In the genomic region with DNA sequence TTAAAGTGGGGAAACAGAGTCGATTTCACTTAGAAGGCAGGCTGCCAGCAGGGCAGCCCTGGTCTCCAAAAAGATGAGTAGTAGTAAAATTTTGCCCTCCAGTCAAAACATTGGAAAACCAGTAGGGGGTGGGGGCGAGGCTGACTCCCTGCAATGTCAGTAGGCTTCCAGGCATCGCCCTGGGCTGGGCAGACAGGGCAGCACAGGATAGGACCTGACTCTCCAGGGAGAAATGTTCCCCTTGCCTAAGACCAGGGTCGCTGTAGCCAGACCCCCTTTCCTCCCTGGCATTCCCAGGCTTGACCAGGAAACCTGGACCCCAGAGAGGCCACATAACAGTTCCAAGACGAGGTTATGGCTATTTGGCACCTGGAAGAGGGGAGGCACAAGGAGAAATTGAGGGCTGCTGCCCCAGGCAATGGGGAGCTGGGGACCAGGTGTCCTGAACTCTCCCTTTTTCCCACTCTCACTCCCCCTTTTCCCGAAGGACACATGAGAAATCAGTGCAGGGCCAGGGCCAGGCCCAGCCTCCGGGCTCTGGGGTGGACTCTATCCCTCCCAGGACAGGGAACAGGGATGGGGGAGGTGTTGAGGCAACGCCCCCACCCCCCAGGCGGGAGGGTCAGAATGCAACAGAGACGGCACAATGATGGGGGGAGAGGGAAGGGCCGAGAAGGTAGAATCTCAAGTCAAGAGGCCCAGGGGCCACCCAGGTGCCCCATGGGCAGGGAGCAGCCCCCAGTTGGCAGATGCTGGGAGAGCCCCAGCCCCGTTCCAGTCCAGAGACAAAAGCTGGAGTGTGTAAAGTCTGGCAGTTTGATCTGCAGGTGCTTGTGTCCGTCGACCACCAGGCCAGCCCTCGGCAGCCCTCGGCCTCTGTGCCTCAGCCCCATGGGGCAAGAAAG, we compare ENCODE assay signal across 16 cellular contexts. TPM values are rescaled to one million over a fixed set of nuclear protein-coding genes. Genes with fewer than 3 reads are reported as not detected.
DNase-seq lines count a peak whose midpoint lies in the region; ATAC-seq, FAIRE-seq and TF ChIP-seq lines count a peak whose summit lies in the region.
"Had no signal": no experiment of that assay in that cellular context is flagged by ENCODE, and none has a peak within 500 bp of the region (broad histone marks: within the 10 kb centered on the region; RNA-seq: fewer than 3 reads in every experiment).

No MANE protein-coding gene starts in this region.

- peaks cover 6 to 7% of the 10 kb centered on the region in 2 donors for H3K27me3 Mint-ChIP-seq in T-cell

- H2AK5ac ChIP-seq in neuronal stem cell (ENCODE audit: low read depth, low read length): no peak overlapping the region

- intact Hi-C loops in K562 (cut with micrococcal nuclease): no loop called here

- TF ChIP-seq CTCF in BE2C (IDR thresholded peaks at IDR 0.05; ENCODE audit: low read depth, low read length): peak; percentile 17; the same call in 1 of the 2 replicates
- no peak for TF ChIP-seq CTCF in K562 (IDR thresholded peaks at IDR 0.05 in 2 of 3, conservative IDR thresholded peaks at IDR 0.05 in 1 of 3; ENCODE audit: insufficient read depth in 2 of 3, low read depth in 1 of 3, low read length in 3 of 3)

- peaks cover 6% of the 10 kb centered on the region for H4K20me1 ChIP-seq in K562 (replicated peaks; ENCODE audit: control insufficient read depth, insufficient read depth, low read length)

- H3K9me1 ChIP-seq in K562 (ENCODE audit: control insufficient read depth, insufficient read depth, low read length): peaks cover under 1% of the 10 kb centered on the region

- H3K9me3 ChIP-seq in BE2C (no peaks in the 10 kb centered on the region), K562 (replicated peaks; ENCODE audit: control insufficient read depth, insufficient read depth, low read depth, low read length) (no peaks in the 10 kb centered on the region), neuronal stem cell (replicated peaks in 1 of 2; ENCODE audit: control insufficient read depth in 2 of 2, insufficient read depth in 1 of 2, low read depth in 1 of 2, low read length in 2 of 2) (peaks cover 0 to 2% of the 10 kb centered on the region in 2 donors)
- H3K9me3 ChIP-seq: colonic mucosa, stomach had no signal

- H3K36me3 ChIP-seq in BE2C (peaks cover 51% of the 10 kb centered on the region), H7 (replicated peaks; ENCODE audit: control insufficient read depth, insufficient read depth, low read length) (peaks cover 3% of the 10 kb centered on the region), K562 (ENCODE audit: control insufficient read depth, insufficient read depth, low read length) (peaks cover 51% of the 10 kb centered on the region; the same call in 2 of the 3 replicates), neuronal stem cell (replicated peaks in 1 of 2; ENCODE audit: control insufficient read depth in 2 of 2, insufficient read depth in 2 of 2, low read length in 2 of 2) (peaks cover 27 to 58% of the 10 kb centered on the region in 2 donors)

- no peak overlapping the region for H3K4me2 ChIP-seq in K562 (ENCODE audit: insufficient read depth, low read length)
- H3K4me2 ChIP-seq in neuronal stem cell (ENCODE audit: insufficient read depth, low read length, poor library complexity, severe bottlenecking): no peak overlapping the region

- H3K27me3 ChIP-seq in BE2C (peaks cover 3% of the 10 kb centered on the region; the same call in 1 of the 2 replicates), H7 (ENCODE audit: control insufficient read depth, insufficient read depth, low read length) (peaks cover 2% of the 10 kb centered on the region; the same call in 1 of the 2 replicates), K562 (ENCODE audit: control insufficient read depth in 2 of 2, insufficient read depth in 2 of 2, low read length in 2 of 2) (no peaks in the 10 kb centered on the region), neuronal stem cell (ENCODE audit: control insufficient read depth in 3 of 3, insufficient read depth in 3 of 3, low read depth in 1 of 3, low read length in 3 of 3) (no peaks in the 10 kb centered on the region)

- peaks cover 22% of the 10 kb centered on the region for H3K4me1 ChIP-seq in BE2C
- H3K4me1 ChIP-seq in K562 (replicated peaks in 1 of 2; ENCODE audit: control insufficient read depth in 2 of 2, insufficient read depth in 2 of 2, low read length in 2 of 2): peaks cover 0 to 35% of the 10 kb centered on the region in 2 experiments; a peak in 3 of 5 replicates
- H3K4me1 ChIP-seq in neuronal stem cell (ENCODE audit: control insufficient read depth in 2 of 2, insufficient read depth in 1 of 2, low read depth in 1 of 2, low read length in 2 of 2): peaks cover 6 to 7% of the 10 kb centered on the region in 2 donors

- CTCF ChIA-PET in K562 (lab: Yijun Ruan, JAX; ENCODE audit: low intra/inter-chr PET ratio): no interaction called here
- CTCF ChIA-PET in T-cell (lab: Charles Lee): no interaction called here

- in situ Hi-C loops in K562 (cut with MboI): no loop called here

- no peak for TF ChIP-seq POLR2A in K562 (conservative IDR thresholded peaks at IDR 0.05)

- no peak for TF ChIP-seq EP300 in K562 (IDR thresholded peaks at IDR 0.05; ENCODE audit: low read length)

- H3K4me3 ChIP-seq in BE2C (ENCODE audit: low read depth, low read length) (no peak overlapping the region), H7 (ENCODE audit: insufficient read depth, low read depth, low read length) (no peak overlapping the region), K562 (no peak overlapping the region), neuronal stem cell (ENCODE audit: low read length in 2 of 2) (no peak overlapping the region)
- H3K4me3 ChIP-seq: colonic mucosa, stomach had no signal

- H3K18ac ChIP-seq in neuronal stem cell (ENCODE audit: low read length): no peak overlapping the region

- no peak overlapping the region for H3K9ac ChIP-seq in K562 (ENCODE audit: insufficient read depth in 1 of 2, low read depth in 2 of 2, low read length in 2 of 2)
- no peak overlapping the region for H3K9ac ChIP-seq in neuronal stem cell (ENCODE audit: low read depth, low read length, poor library complexity)

- TF ChIP-seq RAD21 in K562 (CRISPR knock-in tag; conservative IDR thresholded peaks at IDR 0.05 in 1 of 2, IDR thresholded peaks at IDR 0.05 in 1 of 2): no peak

- H3K4ac ChIP-seq in neuronal stem cell (ENCODE audit: low read length): no peak overlapping the region

- H2BK15ac ChIP-seq in neuronal stem cell (ENCODE audit: low read length): no peak overlapping the region

- H3K27ac Mint-ChIP-seq in T-cell: no peak overlapping the region
- H3K27ac Mint-ChIP-seq: activated CD8-positive, alpha-beta T cell treated with anti-CD3 and anti-CD28 coated beads for 36 hours had no signal

- DNase-seq in BE2C: peak; percentile 61
- DNase-seq in H7: peak; percentile 82
- no peak for DNase-seq in K562 (ENCODE audit: extremely low read depth in 1 of 4, low spot score in 3 of 4)
- DNase-seq in neuronal stem cell (ENCODE audit: low spot score): no peak
- no peak for DNase-seq in activated CD8-positive, alpha-beta memory T cell treated with anti-CD3 and anti-CD28 coated beads, Interleukin-2, amount 50 U/mL, for 4 hours
- no peak for DNase-seq in T-cell
- DNase-seq in DMS153 (lab: John Stamatoyannopoulos, UW): no peak
- DNase-seq: activated CD8-positive, alpha-beta T cell treated with anti-CD3 and anti-CD28 coated beads for 36 hours; CD8-positive, alpha-beta memory T cell; colonic mucosa; kidney; NCI-H1092; NCI-H2227 treated with DMSO at 0.1 percent for 48 hours; stomach had no signal

- H3K4me1 Mint-ChIP-seq in T-cell: peaks cover 24 to 38% (median 33%) of the 10 kb centered on the region in 3 donors

- H3K79me1 ChIP-seq in neuronal stem cell (ENCODE audit: low read depth, low read length): peaks cover 2% of the 10 kb centered on the region

- H3K23ac ChIP-seq in neuronal stem cell (ENCODE audit: low read depth, low read length, poor library complexity): no peak overlapping the region

- H3K79me2 ChIP-seq in K562 (ENCODE audit: control insufficient read depth, insufficient read depth, low read length): no peaks in the 10 kb centered on the region

- peaks cover 30% of the 10 kb centered on the region for H3K36me3 Mint-ChIP-seq in T-cell

- no peak overlapping the region for H4K91ac ChIP-seq in neuronal stem cell (ENCODE audit: low read depth, low read length, poor library complexity)

- no peak overlapping the region for H2BK12ac ChIP-seq in neuronal stem cell (ENCODE audit: low read length)

- peak overlapping the region; percentile 14 for H2BK5ac ChIP-seq in neuronal stem cell (ENCODE audit: low read length)

- no peak overlapping the region for H3K4me3 Mint-ChIP-seq in T-cell
- H3K4me3 Mint-ChIP-seq: activated CD8-positive, alpha-beta T cell treated with anti-CD3 and anti-CD28 coated beads for 36 hours; CD8-positive, alpha-beta memory T cell had no signal

- no peaks in the 10 kb centered on the region for H3K9me3 Mint-ChIP-seq in T-cell
- H3K9me3 Mint-ChIP-seq: activated CD8-positive, alpha-beta T cell treated with anti-CD3 and anti-CD28 coated beads for 36 hours; CD8-positive, alpha-beta memory T cell had no signal

- H3K14ac ChIP-seq in neuronal stem cell (ENCODE audit: low read length): no peak overlapping the region

- WGBS in K562 (ENCODE audit: insufficient coverage, low coverage, missing lambda C conversion rate): 82% methylated on average over 9 of the region's 16 CpGs
- WGBS in neuronal stem cell (ENCODE audit: extremely low coverage in 2 of 2, insufficient read length in 2 of 2, insufficient replicate concordance in 1 of 2), 2 donors: no CpG with 5 or more reads among the region's 16 CpGs

- ATAC-seq in K562 (no peak), HG02884 (IDR thresholded peaks at IDR 0.05; ENCODE audit: unreplicated experiment) (no peak), T-cell (replicated peaks in 1 of 4) (no peak)
- ATAC-seq: activated CD8-positive, alpha-beta T cell treated with anti-CD3 and anti-CD28 coated beads for 36 hours had no signal

- H3K27ac ChIP-seq in K562 (ENCODE audit: extremely low read depth, low read depth, low read length) (no peak overlapping the region), neuronal stem cell (replicated peaks; ENCODE audit: low read length) (no peak overlapping the region)
- H3K27ac ChIP-seq: colonic mucosa had no signal

- no peak overlapping the region for H2AFZ ChIP-seq in K562 (ENCODE audit: low read depth, low read length)
- no peak overlapping the region for H2AFZ ChIP-seq in neuronal stem cell (ENCODE audit: low read length)

- FAIRE-seq in K562 (lab: Jason Lieb, UNC): no peak
- FAIRE-seq: GM18507, kidney had no signal

- BruUV-seq in K562 (replicated peaks; lab: Mats Ljungman, UMichigan): TSS peak; percentile 61

- no peak overlapping the region for H2BK120ac ChIP-seq in neuronal stem cell (ENCODE audit: low read depth, low read length)

- H4K8ac ChIP-seq in neuronal stem cell (ENCODE audit: low read depth, low read length): no peak overlapping the region

- POLR2A ChIA-PET in K562 (lab: Yijun Ruan, JAX): interaction anchor here (0.8 kb wide), 1 partner anchor 60 kb away, joined by 3 read pairs; no protein-coding TSS in a partner anchor
- POLR2A ChIA-PET in T-cell (lab: Charles Lee): no interaction called here

RNA-seq across cellular contexts. Expression of gene SAMD14, which starts 4.5 kb away (rescaled TPM):
- polyA plus RNA-seq in BE2C (2012; ENCODE audit: insufficient read depth, insufficient read length, low read depth): 4.1 TPM
- 7.8 and 8.2 TPM in 2 replicates for total RNA-seq in H7 (2014; rRNA removed; shearing (Covaris generic))
- 0.18 and 1.0 TPM in 2 replicates for total RNA-seq in K562 (2011; cell fraction: chromatin; rRNA removed; ENCODE audit: low replicate concordance)
- total RNA-seq in K562 (2011; cell fraction: nucleolus; rRNA removed): 0.50 TPM in 1 of 2 replicates, not detected in the other
- total RNA-seq in K562 (2011; cell fraction: nucleoplasm; rRNA removed): not detected in 2 replicates
- not detected in 2 replicates for total RNA-seq in K562 (2014; rRNA removed)
- not detected in 2 replicates for total RNA-seq in K562 (2014; rRNA removed; fragmentation: Illumina TruSeq; extraction: Trizol)
- total RNA-seq in K562 (2015; rRNA removed; fragmentation: Illumina TruSeq; extraction: Trizol): not detected in 2 replicates
- 0.07 TPM in 1 of 2 replicates, not detected in the other for total RNA-seq in K562 (2021)
- polyA plus RNA-seq in K562 (2011; rRNA removed): 0.14 TPM in 1 of 2 replicates, not detected in the other
- polyA plus RNA-seq in K562 (2011; cell fraction: cytosol; rRNA removed): 0.01 and 0.10 TPM in 2 replicates
- 0.15 and 0.24 TPM in 2 replicates for polyA plus RNA-seq in K562 (2011; cell fraction: nucleus; rRNA removed)
- polyA plus RNA-seq in K562 (2012): 0.07 and 0.22 TPM in 2 replicates
- polyA plus RNA-seq in K562 (2014; fragmentation: Illumina TruSeq; extraction: Trizol): 0.04 TPM in 1 of 2 replicates, not detected in the other
- polyA plus RNA-seq in K562 (2014; fragmentation: Nextera tagmentation; extraction: Ambion mirVana): not detected
- 0.11 TPM in 1 of 2 replicates, not detected in the other for polyA plus RNA-seq in K562 (2014; rRNA removed)
- polyA minus RNA-seq in K562 (2011; rRNA and poly(A)+ RNA removed): 0.15 TPM in 1 of 2 replicates, not detected in the other
- polyA minus RNA-seq in K562 (2011; cell fraction: cytosol; rRNA and poly(A)+ RNA removed): not detected in 2 replicates
- polyA minus RNA-seq in K562 (2011; cell fraction: nucleus; rRNA and poly(A)+ RNA removed): not detected in 2 replicates
- polyA plus RNA-seq in neuronal stem cell (2013, experiment 1 of 2): 31.6 TPM
- 33.4 TPM for polyA plus RNA-seq in neuronal stem cell (2013, experiment 2 of 2)
- under 1 TPM; 0.23 to 0.70 (median 0.35) TPM for total RNA-seq in T-cell
- polyA plus RNA-seq: CD8-positive, alpha-beta memory T cell had no signal

RNA-seq across cellular contexts. Expression of gene PPP1R9B, which starts 16.0 kb away (rescaled TPM):
- polyA plus RNA-seq in BE2C (2012; ENCODE audit: insufficient read depth, insufficient read length, low read depth): 190 TPM
- 15.0 and 21.1 TPM in 2 replicates for total RNA-seq in H7 (2014; rRNA removed; shearing (Covaris generic))
- 29.7 and 49.5 TPM in 2 replicates for total RNA-seq in K562 (2011; cell fraction: chromatin; rRNA removed; ENCODE audit: low replicate concordance)
- 27.6 and 29.7 TPM in 2 replicates for total RNA-seq in K562 (2011; cell fraction: nucleolus; rRNA removed)
- 29.0 and 30.6 TPM in 2 replicates for total RNA-seq in K562 (2011; cell fraction: nucleoplasm; rRNA removed)
- 45.5 and 52.9 TPM in 2 replicates for total RNA-seq in K562 (2014; rRNA removed)
- 9.9 and 14.5 TPM in 2 replicates for total RNA-seq in K562 (2014; rRNA removed; fragmentation: Illumina TruSeq; extraction: Trizol)
- 28.6 and 29.0 TPM in 2 replicates for total RNA-seq in K562 (2015; rRNA removed; fragmentation: Illumina TruSeq; extraction: Trizol)
- total RNA-seq in K562 (2021): 56.6 and 63.5 TPM in 2 replicates
- polyA plus RNA-seq in K562 (2011; rRNA removed): 11.6 and 12.7 TPM in 2 replicates
- polyA plus RNA-seq in K562 (2011; cell fraction: cytosol; rRNA removed): 11.9 and 15.6 TPM in 2 replicates
- polyA plus RNA-seq in K562 (2011; cell fraction: nucleus; rRNA removed): 50.9 and 52.5 TPM in 2 replicates
- 27.4 and 32.9 TPM in 2 replicates for polyA plus RNA-seq in K562 (2012)
- 24.7 and 25.5 TPM in 2 replicates for polyA plus RNA-seq in K562 (2014; fragmentation: Illumina TruSeq; extraction: Trizol)
- polyA plus RNA-seq in K562 (2014; fragmentation: Nextera tagmentation; extraction: Ambion mirVana): under 1 TPM; 0.10 to 0.13 TPM
- polyA plus RNA-seq in K562 (2014; rRNA removed): 34.2 and 35.7 TPM in 2 replicates
- polyA minus RNA-seq in K562 (2011; rRNA and poly(A)+ RNA removed): 18.9 and 21.8 TPM in 2 replicates
- polyA minus RNA-seq in K562 (2011; cell fraction: cytosol; rRNA and poly(A)+ RNA removed): 17.7 and 18.7 TPM in 2 replicates
- polyA minus RNA-seq in K562 (2011; cell fraction: nucleus; rRNA and poly(A)+ RNA removed): 12.4 and 25.9 TPM in 2 replicates
- 19.8 TPM for polyA plus RNA-seq in neuronal stem cell (2013, experiment 1 of 2)
- 19.4 TPM for polyA plus RNA-seq in neuronal stem cell (2013, experiment 2 of 2)
- total RNA-seq in T-cell: 10 to 100 TPM; 69.5 to 95.9 (median 91.3) TPM

RNA-seq across cellular contexts. Expression of gene SGCA, which starts 31.3 kb away (rescaled TPM):
- 0.65 TPM for polyA plus RNA-seq in BE2C (2012; ENCODE audit: insufficient read depth, insufficient read length, low read depth)
- total RNA-seq in H7 (2014; rRNA removed; shearing (Covaris generic)): 0.52 and 1.1 TPM in 2 replicates
- total RNA-seq in K562 (2011; cell fraction: chromatin; rRNA removed; ENCODE audit: low replicate concordance): not detected in 2 replicates
- not detected in 2 replicates for total RNA-seq in K562 (2011; cell fraction: nucleolus; rRNA removed)
- total RNA-seq in K562 (2011; cell fraction: nucleoplasm; rRNA removed): not detected in 2 replicates
- total RNA-seq in K562 (2014; rRNA removed): not detected in 2 replicates
- not detected in 2 replicates for total RNA-seq in K562 (2014; rRNA removed; fragmentation: Illumina TruSeq; extraction: Trizol)
- total RNA-seq in K562 (2015; rRNA removed; fragmentation: Illumina TruSeq; extraction: Trizol): not detected in 2 replicates
- not detected in 2 replicates for total RNA-seq in K562 (2021)
- polyA plus RNA-seq in K562 (2011; rRNA removed): not detected in 2 replicates
- not detected in 2 replicates for polyA plus RNA-seq in K562 (2011; cell fraction: cytosol; rRNA removed)
- not detected in 2 replicates for polyA plus RNA-seq in K562 (2011; cell fraction: nucleus; rRNA removed)
- polyA plus RNA-seq in K562 (2012): not detected in 2 replicates
- not detected in 2 replicates for polyA plus RNA-seq in K562 (2014; fragmentation: Illumina TruSeq; extraction: Trizol)
- not detected for polyA plus RNA-seq in K562 (2014; fragmentation: Nextera tagmentation; extraction: Ambion mirVana)
- polyA plus RNA-seq in K562 (2014; rRNA removed): not detected in 2 replicates
- not detected in 2 replicates for polyA minus RNA-seq in K562 (2011; rRNA and poly(A)+ RNA removed)
- not detected in 2 replicates for polyA minus RNA-seq in K562 (2011; cell fraction: cytosol; rRNA and poly(A)+ RNA removed)
- polyA minus RNA-seq in K562 (2011; cell fraction: nucleus; rRNA and poly(A)+ RNA removed): not detected in 2 replicates
- polyA plus RNA-seq in neuronal stem cell (2013, experiment 1 of 2): 0.57 TPM
- 0.35 TPM for polyA plus RNA-seq in neuronal stem cell (2013, experiment 2 of 2)
- total RNA-seq in T-cell: under 1 TPM in 1 of 5 donors, not detected in 4; 0.33 TPM
- polyA plus RNA-seq: CD8-positive, alpha-beta memory T cell had no signal

RNA-seq across cellular contexts. Expression of gene PDK2, which starts 39.3 kb away (rescaled TPM):
- polyA plus RNA-seq in BE2C (2012; ENCODE audit: insufficient read depth, insufficient read length, low read depth): 38.8 TPM
- 13.5 and 14.2 TPM in 2 replicates for total RNA-seq in H7 (2014; rRNA removed; shearing (Covaris generic))
- total RNA-seq in K562 (2011; cell fraction: chromatin; rRNA removed; ENCODE audit: low replicate concordance): 1.4 and 4.1 TPM in 2 replicates
- 1.1 and 3.0 TPM in 2 replicates for total RNA-seq in K562 (2011; cell fraction: nucleolus; rRNA removed)
- 0.37 and 0.53 TPM in 2 replicates for total RNA-seq in K562 (2011; cell fraction: nucleoplasm; rRNA removed)
- total RNA-seq in K562 (2014; rRNA removed) (1.00 and 1.5 TPM in 2 replicates), K562 (2014; rRNA removed; fragmentation: Illumina TruSeq; extraction: Trizol) (0.38 and 0.87 TPM in 2 replicates), K562 (2015; rRNA removed; fragmentation: Illumina TruSeq; extraction: Trizol) (1.2 and 1.4 TPM in 2 replicates), K562 (2021) (1.9 and 2.5 TPM in 2 replicates), T-cell (10 to 100 TPM; 18.8 to 37.2 (median 30.0) TPM)
- polyA plus RNA-seq in K562 (2011; rRNA removed) (1.8 and 5.3 TPM in 2 replicates), K562 (2014; fragmentation: Illumina TruSeq; extraction: Trizol) (2.0 and 2.7 TPM in 2 replicates), K562 (2014; fragmentation: Nextera tagmentation; extraction: Ambion mirVana) (under 1 TPM; 0.03 to 0.08 TPM), K562 (2014; rRNA removed) (1.5 and 2.6 TPM in 2 replicates)
- 3.7 and 10.5 TPM in 2 replicates for polyA plus RNA-seq in K562 (2011; cell fraction: cytosol; rRNA removed)
- polyA plus RNA-seq in K562 (2011; cell fraction: nucleus; rRNA removed): 4.9 and 5.8 TPM in 2 replicates
- polyA plus RNA-seq in K562 (2012): 2.6 and 5.2 TPM in 2 replicates
- polyA minus RNA-seq in K562 (2011; rRNA and poly(A)+ RNA removed): 3.0 and 4.2 TPM in 2 replicates
- polyA minus RNA-seq in K562 (2011; cell fraction: cytosol; rRNA and poly(A)+ RNA removed): 3.3 and 9.3 TPM in 2 replicates
- 1.6 and 1.8 TPM in 2 replicates for polyA minus RNA-seq in K562 (2011; cell fraction: nucleus; rRNA and poly(A)+ RNA removed)
- polyA plus RNA-seq in neuronal stem cell (2013, experiment 1 of 2): 40.5 TPM
- 39.2 TPM for polyA plus RNA-seq in neuronal stem cell (2013, experiment 2 of 2)

Comparison
In these comparisons a context has a peak if more than half of its experiments do, and no peak if none do; other contexts are left out.
1. DNase-seq: peak in BE2C (single experiment) and H7 (single experiment); none in K562 (0 of 4), neuronal stem cell (single experiment), activated CD8-positive, alpha-beta memory T cell treated with anti-CD3 and anti-CD28 coated beads, Interleukin-2, amount 50 U/mL, for 4 hours (single experiment), T-cell (0 of 34) and DMS153 (single experiment).